In the genomic region with DNA sequence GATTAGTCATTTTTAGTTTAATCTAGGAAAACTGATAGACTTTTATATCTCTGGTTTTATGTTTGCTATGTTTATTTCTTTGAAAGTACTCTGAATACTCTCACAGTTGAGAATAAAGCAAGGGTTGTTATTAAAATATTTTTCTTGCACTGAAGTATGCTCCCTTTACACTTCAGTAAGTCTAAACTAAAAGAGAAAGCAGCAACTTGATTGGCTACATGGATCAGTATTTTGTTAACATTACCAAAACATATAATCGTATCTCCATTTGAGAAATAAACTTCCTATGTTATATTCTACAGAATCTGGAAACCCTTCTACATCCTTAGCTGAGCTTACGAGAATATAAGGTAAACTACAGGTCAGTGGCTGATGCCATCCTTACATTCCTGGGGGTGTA, we compare ENCODE assay signal across 1 cellular context.
TF ChIP-seq lines count a peak whose summit lies in the region.

No MANE protein-coding gene starts in this region.

TF ChIP-seq in HepG2, 621 proteins besides CTCF, POLR2A, EP300 and RAD21 (continued from another document):
- TF ChIP-seq ZHX2 (IDR thresholded peaks at IDR 0.05; ENCODE audit: low read depth) (no peak), ZHX2 (CRISPR knock-in tag; IDR thresholded peaks at IDR 0.05; ENCODE audit: borderline replicate concordance) (no peak), ZNF615 (CRISPR knock-in tag; IDR thresholded peaks at IDR 0.05; ENCODE audit: borderline replicate concordance) (no peak)
